Comparison of ENCODE assay signal across 8 cellular contexts in genomic region chr12:9647825-9648700, GRCh38. TPM values are rescaled to one million over a fixed set of nuclear protein-coding genes. Genes with fewer than 3 reads are reported as not detected.
DNase-seq lines count a peak whose midpoint lies in the region; ATAC-seq and TF ChIP-seq lines count a peak whose summit lies in the region.

No MANE protein-coding gene starts in this region.

- intact Hi-C loops in CD14-positive monocyte (cut with micrococcal nuclease), result no loop called here

- peaks cover 2% of the 10 kb centered on the region for H3K79me1 ChIP-seq in mesendoderm (ENCODE audit: low read length)

- H3K9me3 Mint-ChIP-seq in CD14-positive monocyte, result peaks cover 3 to 8% (median 5%) of the 10 kb centered on the region in 7 donors
- H3K9me3 Mint-ChIP-seq in effector memory CD8-positive, alpha-beta T cell, result peaks cover 0 to 7% of the 10 kb centered on the region in 2 donors

- peaks cover 6% of the 10 kb centered on the region for H3K4me1 ChIP-seq in mesendoderm (ENCODE audit: control insufficient read depth, low read depth, low read length)

- H3K4me1 Mint-ChIP-seq in CD14-positive monocyte, result peaks cover 40% of the 10 kb centered on the region
- H3K4me1 Mint-ChIP-seq in effector memory CD8-positive, alpha-beta T cell (ENCODE audit: low read depth in 2 of 2), result peaks cover 42 to 49% of the 10 kb centered on the region in 2 donors

- peak; percentile 74 for ATAC-seq in GM19324 (IDR thresholded peaks at IDR 0.05; ENCODE audit: low FRiP score, unreplicated experiment)
- peak; percentile 54 for ATAC-seq in HG03457 (IDR thresholded peaks at IDR 0.05; ENCODE audit: unreplicated experiment)
- ATAC-seq in effector memory CD8-positive, alpha-beta T cell (replicated peaks), result peak; percentile 76

- no peaks in the 10 kb centered on the region for H3K27me3 Mint-ChIP-seq in CD14-positive monocyte (ENCODE audit: low read depth in 3 of 3)
- H3K27me3 Mint-ChIP-seq in effector memory CD8-positive, alpha-beta T cell, result no peaks in the 10 kb centered on the region

- H3K27ac Mint-ChIP-seq in CD14-positive monocyte, result peak overlapping the region; percentile 94 to 98 (median 97)
- peak overlapping the region; percentile 95 to 96 for H3K27ac Mint-ChIP-seq in effector memory CD8-positive, alpha-beta T cell

- peak overlapping the region; percentile 96 for H3K27ac ChIP-seq in mesendoderm (ENCODE audit: low read depth, low read length)

- no peak overlapping the region for H2BK15ac ChIP-seq in mesendoderm (replicated peaks; ENCODE audit: low read depth)

- H3K4ac ChIP-seq in mesendoderm (ENCODE audit: low read depth, low read length), result peak overlapping the region; percentile 62

- H3K36me3 ChIP-seq in mesendoderm (ENCODE audit: control insufficient read depth, insufficient read depth, low read length), result no peaks in the 10 kb centered on the region

- no peak overlapping the region for H3K23ac ChIP-seq in mesendoderm (ENCODE audit: low read length)

- DNase-seq in CD14-positive monocyte (ENCODE audit: low spot score), result peak; percentile 59
- DNase-seq in NCI-H82 treated with DMSO at 0.1 percent for 48 hours (lab: John Stamatoyannopoulos, UW; ENCODE audit: unreplicated experiment), result peak; percentile 55
- peak; percentile 73 to 82 for DNase-seq in activated CD8-positive, alpha-beta memory T cell treated with anti-CD3 and anti-CD28 coated beads for 1 hour (ENCODE audit: extremely low read depth in 1 of 2, low read depth in 1 of 2)
- peak; percentile 85 to 93 (median 92) for DNase-seq in effector memory CD8-positive, alpha-beta T cell
- peak; percentile 93 for DNase-seq in mesendoderm
- DNase-seq in stimulated activated CD8-positive, alpha-beta memory T cell treated with anti-CD3 and anti-CD28 coated beads, Interleukin-15, amount 100 ng/mL, for 1 hour (ENCODE audit: low read depth), result peak; percentile 72

- H3K9ac ChIP-seq in mesendoderm (ENCODE audit: low read length), result peak overlapping the region; percentile 93

- WGBS in mesendoderm (ENCODE audit: extremely low coverage, insufficient coverage, low lambda C conversion rate), result no CpG with 5 or more reads among the region's 55 CpGs

- H4K8ac ChIP-seq in mesendoderm (ENCODE audit: low read depth, low read length), result no peak overlapping the region

- H2BK120ac ChIP-seq in mesendoderm (ENCODE audit: low read depth, low read length), result no peak overlapping the region

- H3K4me3 ChIP-seq in mesendoderm (ENCODE audit: low read length), result peak overlapping the region; percentile 78

- peak overlapping the region; percentile 94 for H3K56ac ChIP-seq in mesendoderm (ENCODE audit: low read length)

- no peaks in the 10 kb centered on the region for H3K27me3 ChIP-seq in mesendoderm (ENCODE audit: insufficient read depth, low read length, poor library complexity)

- peak overlapping the region; percentile 88 to 89 for H3K4me3 Mint-ChIP-seq in CD14-positive monocyte
- H3K4me3 Mint-ChIP-seq in effector memory CD8-positive, alpha-beta T cell, result peak overlapping the region; percentile 92 to 98

- H2AK5ac ChIP-seq in mesendoderm (ENCODE audit: low read length), result no peak overlapping the region

- peak overlapping the region; percentile 83 for H3K4me2 ChIP-seq in mesendoderm (ENCODE audit: low read length)

- H2BK5ac ChIP-seq in mesendoderm (ENCODE audit: low read length), result peak overlapping the region; percentile 62

- H3K18ac ChIP-seq in mesendoderm (ENCODE audit: low read length), result peak overlapping the region; percentile 84

- peaks cover 1% of the 10 kb centered on the region for H3K79me2 ChIP-seq in mesendoderm (ENCODE audit: control insufficient read depth, insufficient read depth, low read length)

- TF ChIP-seq CTCF in CD14-positive monocyte (IDR thresholded peaks at IDR 0.05), result no peak

- peak overlapping the region; percentile 87 for H4K5ac ChIP-seq in mesendoderm (ENCODE audit: low read length)

- peaks cover 6 to 8% of the 10 kb centered on the region in 2 donors for H3K36me3 Mint-ChIP-seq in CD14-positive monocyte
- peaks cover 51% of the 10 kb centered on the region for H3K36me3 Mint-ChIP-seq in effector memory CD8-positive, alpha-beta T cell (ENCODE audit: insufficient read depth)

RNA-seq across cellular contexts. Expression of gene CLEC2D, which starts 21.4 kb away (rescaled TPM):
- 1 to 10 TPM; 2.5 to 3.9 TPM for polyA plus RNA-seq in CD14-positive monocyte
- polyA plus RNA-seq in mesendoderm (2013, experiment 1 of 2), result 2.3 TPM
- polyA plus RNA-seq in mesendoderm (2013, experiment 2 of 2), result 2.2 TPM

RNA-seq across cellular contexts. Expression of gene KLRB1, which starts 40.3 kb away (rescaled TPM):
- polyA plus RNA-seq in CD14-positive monocyte, result under 1 TPM; 0.28 to 0.29 TPM
- polyA plus RNA-seq in mesendoderm (2013, experiment 1 of 2), result not detected
- polyA plus RNA-seq in mesendoderm (2013, experiment 2 of 2), result not detected

Comparison
In these comparisons a context has a peak if more than half of its experiments do, and no peak if none do; other contexts are left out.
1. Peak in every context shown above with its lines: DNase-seq, ATAC-seq, H3K4me3 ChIP-seq and H3K27ac ChIP-seq.